8 cellular contexts compared by ENCODE assay signal in the genomic region with DNA sequence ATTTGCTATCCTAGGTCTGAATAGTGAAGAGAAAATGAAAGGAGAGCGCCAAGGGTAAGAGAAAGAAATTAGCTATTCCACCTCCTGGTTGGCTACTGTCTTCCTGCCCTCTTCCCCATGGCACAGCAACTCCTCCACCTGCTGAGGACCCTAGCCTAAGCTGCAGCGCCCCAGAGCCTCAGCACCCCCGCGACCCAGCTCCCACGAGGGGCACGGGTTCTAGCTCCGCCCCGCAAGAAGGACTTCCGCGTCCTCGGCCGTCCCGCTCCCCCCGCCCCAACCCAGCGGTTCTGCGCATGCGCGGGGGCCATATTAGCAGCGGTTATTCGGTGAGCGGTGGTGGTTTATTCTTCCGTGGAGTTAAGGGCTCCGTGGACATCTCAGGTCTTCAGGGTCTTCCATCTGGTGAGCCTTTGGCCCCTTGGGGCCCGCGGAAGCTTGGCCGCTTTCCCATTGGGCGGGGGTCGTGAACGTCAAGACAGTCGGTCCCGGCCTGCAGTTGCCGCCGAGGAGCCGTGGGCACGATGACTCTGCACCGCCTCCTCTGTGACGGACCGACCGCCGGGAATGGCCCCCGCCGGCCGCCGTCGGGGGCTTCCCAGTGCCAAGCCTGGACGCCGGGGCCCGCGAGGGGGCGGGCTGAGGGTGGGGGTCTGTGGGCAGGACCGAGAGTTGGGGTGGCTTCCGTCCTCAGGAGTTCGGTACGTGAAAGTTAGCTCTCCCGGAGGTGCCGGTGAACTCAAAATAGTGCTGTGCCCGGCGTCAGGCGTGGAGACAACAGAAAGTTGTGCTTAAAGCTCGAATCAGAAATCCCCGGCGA. TPM values are rescaled to one million over a fixed set of nuclear protein-coding genes. Genes with fewer than 3 reads are reported as not detected.
DNase-seq lines count a peak whose midpoint lies in the region; ATAC-seq, FAIRE-seq and TF ChIP-seq lines count a peak whose summit lies in the region.

PSMA4 (plus strand) TSS at position 310 of the 820 bp plus-strand sequence. CDS start 1,484 bp downstream, outside the sequence.

- DNase-seq in ACHN (peak; percentile 82), NCI-H2227 (lab: John Stamatoyannopoulos, UW; ENCODE audit: unreplicated experiment) (peak; percentile 92), WTC11 (ENCODE audit: low spot score) (peak; percentile 90), bronchial epithelial cell (ENCODE audit: low read depth) (peak; percentile 55), inferior parietal cortex (ENCODE audit: extremely low spot score) (peak; percentile 93)
- DNase-seq in stimulated activated CD4-positive, alpha-beta T cell treated with anti-CD3 and anti-CD28 coated beads, Interleukin-12 subunit alpha, Interleukin-12 subunit beta, amount 100 ng/mL, for 24 hours (ENCODE audit: low read depth in 2 of 2), result peak; percentile 90 to 93

- H3K27ac Mint-ChIP-seq in WTC11, result peak within 1 kb of the TSS; percentile 96

- no peaks in the 10 kb centered on the region for H3K27me3 Mint-ChIP-seq in WTC11 (ENCODE audit: low read depth)

- peak within 1 kb of the TSS; percentile 96 for H3K4me3 Mint-ChIP-seq in WTC11

- H3K4me3 ChIP-seq in bronchial epithelial cell (ENCODE audit: low read depth, low read length), result peak within 1 kb of the TSS; percentile 69

- H3K4me1 Mint-ChIP-seq in WTC11, result peaks cover 11% of the 10 kb centered on the region

- ATAC-seq in GM18868 (IDR thresholded peaks at IDR 0.05; ENCODE audit: unreplicated experiment), result peak; percentile 84
- peak; percentile 65 for ATAC-seq in HG03103 (IDR thresholded peaks at IDR 0.05; ENCODE audit: low read depth, unreplicated experiment)
- ATAC-seq in WTC11, result peak; percentile 85

- no peak for FAIRE-seq in bronchial epithelial cell (lab: Jason Lieb, UNC)

- H3K27me3 ChIP-seq in bronchial epithelial cell (ENCODE audit: control insufficient read depth, insufficient read depth, low read length), result no peaks in the 10 kb centered on the region

- TF ChIP-seq CTCF in WTC11 (IDR thresholded peaks at IDR 0.05) (no peak), bronchial epithelial cell (IDR thresholded peaks at IDR 0.05; ENCODE audit: insufficient read depth, low read length, severe bottlenecking) (no peak)

- in situ Hi-C loops in ACHN (cut with HindIII; ENCODE audit: low pct_ligation_motif_present, low pct_unique_long_range_greater_than_20kb, low sequenced_read_pairs), result no loop called here

- peaks cover 28% of the 10 kb centered on the region for H3K36me3 Mint-ChIP-seq in WTC11

- CTCF ChIA-PET in WTC11 (lab: Charles Lee), result interaction anchor here (0.6 to 2.1 kb wide), 8 partner anchors 25 to 722 kb away, joined by 3 to 10 read pairs (median 3); partner anchors contain the start of gene CHRNA5

- no peaks in the 10 kb centered on the region for H3K9me3 Mint-ChIP-seq in WTC11

- POLR2A ChIA-PET in WTC11 (lab: Charles Lee), result interaction anchor here (0.8 to 3.4 kb wide), 2 partner anchors 25 to 272 kb away, joined by 4 to 35 read pairs; partner anchors contain the start of gene CHRNA5

- peaks cover 4% of the 10 kb centered on the region for H3K36me3 ChIP-seq in bronchial epithelial cell (ENCODE audit: control insufficient read depth, insufficient read depth, low read length)

TF ChIP-seq in WTC11, 78 proteins besides CTCF, POLR2A, EP300 and RAD21 (continues in another document):
- TF ChIP-seq HMGA2 (CRISPR knock-in tag; IDR thresholded peaks at IDR 0.05) (0 out of 2 replicates have a peak, but pooled peaks have one; percentile 7), MLX (CRISPR knock-in tag; IDR thresholded peaks at IDR 0.05) (no peak), JUN (CRISPR knock-in tag; IDR thresholded peaks at IDR 0.05) (no peak), NFE2L1 (CRISPR knock-in tag; IDR thresholded peaks at IDR 0.05) (peak; percentile 70; the same call in 1 of the 2 replicates), NFYB (CRISPR knock-in tag; conservative IDR thresholded peaks at IDR 0.05; ENCODE audit: low read depth) (no peak), ESRRA (CRISPR knock-in tag; IDR thresholded peaks at IDR 0.05; ENCODE audit: borderline replicate concordance) (peak; percentile 78; the same call in 1 of the 2 replicates), OVOL2 (CRISPR knock-in tag; IDR thresholded peaks at IDR 0.05; ENCODE audit: borderline replicate concordance) (no peak), RELA (CRISPR knock-in tag; IDR thresholded peaks at IDR 0.05; ENCODE audit: borderline replicate concordance) (peak; percentile 52; the same call in 1 of the 2 replicates), TP53 (CRISPR knock-in tag; IDR thresholded peaks at IDR 0.05) (peak; percentile 36; the same call in 1 of the 2 replicates), TEAD4 (CRISPR knock-in tag; IDR thresholded peaks at IDR 0.05) (no peak), GRHL2 (CRISPR knock-in tag; IDR thresholded peaks at IDR 0.05; ENCODE audit: insufficient replicate concordance, severe bottlenecking) (no peak), SOX15 (CRISPR knock-in tag; IDR thresholded peaks at IDR 0.05) (no peak), KAT7 (CRISPR knock-in tag; IDR thresholded peaks at IDR 0.05; ENCODE audit: borderline replicate concordance) (0 out of 2 replicates have a peak, but pooled peaks have one; percentile 77), ZNF281 (CRISPR knock-in tag; IDR thresholded peaks at IDR 0.05) (no peak), FOXK1 (CRISPR knock-in tag; IDR thresholded peaks at IDR 0.05) (peak; percentile 74)
- TF ChIP-seq, protein P1, sequence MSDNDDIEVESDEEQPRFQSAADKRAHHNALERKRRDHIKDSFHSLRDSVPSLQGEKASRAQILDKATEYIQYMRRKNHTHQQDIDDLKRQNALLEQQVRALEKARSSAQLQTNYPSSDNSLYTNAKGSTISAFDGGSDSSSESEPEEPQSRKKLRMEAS (CRISPR knock-in tag; IDR thresholded peaks at IDR 0.05), result peak; percentile 62; the same call in 1 of the 2 replicates
- TF ChIP-seq, protein P2, sequence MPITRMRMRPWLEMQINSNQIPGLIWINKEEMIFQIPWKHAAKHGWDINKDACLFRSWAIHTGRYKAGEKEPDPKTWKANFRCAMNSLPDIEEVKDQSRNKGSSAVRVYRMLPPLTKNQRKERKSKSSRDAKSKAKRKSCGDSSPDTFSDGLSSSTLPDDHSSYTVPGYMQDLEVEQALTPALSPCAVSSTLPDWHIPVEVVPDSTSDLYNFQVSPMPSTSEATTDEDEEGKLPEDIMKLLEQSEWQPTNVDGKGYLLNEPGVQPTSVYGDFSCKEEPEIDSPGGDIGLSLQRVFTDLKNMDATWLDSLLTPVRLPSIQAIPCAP (CRISPR knock-in tag; IDR thresholded peaks at IDR 0.05), result no peak

RNA-seq across cellular contexts. Expression of gene PSMA4, which starts in this region (rescaled TPM):
- total RNA-seq in WTC11 (2021) (268 to 281 TPM (median 269 TPM) in 3 replicates), bronchial epithelial cell (141 and 183 TPM in 2 replicates)

Comparison
In these comparisons a context has a peak if more than half of its experiments do, and no peak if none do; other contexts are left out.
1. Peak in every context shown above with its lines: DNase-seq, ATAC-seq and H3K4me3 ChIP-seq.